In genomic region chr5:36494756-36495637, GRCh38 we compare ENCODE assay signal across 16 cellular contexts.
DNase-seq lines count a peak whose midpoint lies in the region; ATAC-seq and TF ChIP-seq lines count a peak whose summit lies in the region.
"Had no signal": no experiment of that assay in that cellular context is flagged by ENCODE, and none has a peak within 500 bp of the region (broad histone marks: within the 10 kb centered on the region; RNA-seq: fewer than 3 reads in every experiment).

No MANE protein-coding gene starts in this region.

- ATAC-seq in GM23338 (no peak), GM21825 (IDR thresholded peaks at IDR 0.05; ENCODE audit: unreplicated experiment) (no peak)
- no peak for ATAC-seq in activated CD8-positive, alpha-beta T cell treated with anti-CD3 and anti-CD28 coated beads for 36 hours
- ATAC-seq: lower lobe of right lung had no signal

- H3K27ac ChIP-seq in GM23338 (ENCODE audit: low read depth): no peak overlapping the region
- H3K27ac ChIP-seq: lower lobe of right lung had no signal

- H3K4me3 ChIP-seq in GM23338 (no peak overlapping the region), astrocyte of the cerebellum (ENCODE audit: low read depth, low read length) (no peak overlapping the region)
- H3K4me3 ChIP-seq: lower lobe of right lung had no signal

- peak overlapping the region; percentile 15; the same call in 1 of the 2 replicates for H2AFZ ChIP-seq in GM23338

- H3K36me3 ChIP-seq in GM23338 (ENCODE audit: insufficient read depth): no peaks in the 10 kb centered on the region
- H3K36me3 ChIP-seq: lower lobe of right lung had no signal

- H3K4me1 Mint-ChIP-seq in GM23338: peaks cover 11% of the 10 kb centered on the region; the same call in 2 of the 3 replicates
- H3K4me1 Mint-ChIP-seq in activated CD4-positive, alpha-beta memory T cell treated with anti-CD3 and anti-CD28 coated beads, Interleukin-2, amount 10 ng/mL, durations not matched to agents 7 days and 5 days: no peaks in the 10 kb centered on the region
- H3K4me1 Mint-ChIP-seq in activated CD8-positive, alpha-beta T cell treated with anti-CD3 and anti-CD28 coated beads for 36 hours (ENCODE audit: low read depth): no peaks in the 10 kb centered on the region
- H3K4me1 Mint-ChIP-seq: activated naive CD8-positive, alpha-beta T cell treated with anti-CD3 and anti-CD28 coated beads for 36 hours; CD4-positive, CD25-positive, alpha-beta regulatory T cell had no signal

- no peak overlapping the region for H3K4me3 Mint-ChIP-seq in GM23338
- no peak overlapping the region for H3K4me3 Mint-ChIP-seq in activated CD4-positive, alpha-beta memory T cell treated with anti-CD3 and anti-CD28 coated beads, Interleukin-2, amount 10 ng/mL, durations not matched to agents 7 days and 5 days
- H3K4me3 Mint-ChIP-seq in activated CD8-positive, alpha-beta T cell treated with anti-CD3 and anti-CD28 coated beads for 36 hours: no peak overlapping the region
- H3K4me3 Mint-ChIP-seq: activated naive CD8-positive, alpha-beta T cell treated with anti-CD3 and anti-CD28 coated beads for 36 hours; CD4-positive, CD25-positive, alpha-beta regulatory T cell; endodermal cell had no signal

- no peaks in the 10 kb centered on the region for H3K36me3 Mint-ChIP-seq in GM23338 (ENCODE audit: low read depth)
- H3K36me3 Mint-ChIP-seq in activated CD4-positive, alpha-beta memory T cell treated with anti-CD3 and anti-CD28 coated beads, Interleukin-2, amount 10 ng/mL, durations not matched to agents 7 days and 5 days (ENCODE audit: low read depth): no peaks in the 10 kb centered on the region
- no peaks in the 10 kb centered on the region for H3K36me3 Mint-ChIP-seq in activated CD8-positive, alpha-beta T cell treated with anti-CD3 and anti-CD28 coated beads for 36 hours (ENCODE audit: low read depth)
- H3K36me3 Mint-ChIP-seq: activated naive CD8-positive, alpha-beta T cell treated with anti-CD3 and anti-CD28 coated beads for 36 hours; CD4-positive, CD25-positive, alpha-beta regulatory T cell had no signal

- no peaks in the 10 kb centered on the region for H3K79me2 ChIP-seq in GM23338 (replicated peaks; ENCODE audit: insufficient read depth)

- no peak overlapping the region for H3K4me2 ChIP-seq in GM23338

- no peak overlapping the region for H3K27ac Mint-ChIP-seq in GM23338
- no peak overlapping the region for H3K27ac Mint-ChIP-seq in activated CD4-positive, alpha-beta memory T cell treated with anti-CD3 and anti-CD28 coated beads, Interleukin-2, amount 10 ng/mL, durations not matched to agents 7 days and 5 days
- H3K27ac Mint-ChIP-seq in activated CD8-positive, alpha-beta T cell treated with anti-CD3 and anti-CD28 coated beads for 36 hours: no peak overlapping the region
- H3K27ac Mint-ChIP-seq: activated naive CD8-positive, alpha-beta T cell treated with anti-CD3 and anti-CD28 coated beads for 36 hours; CD4-positive, CD25-positive, alpha-beta regulatory T cell; endodermal cell had no signal

- no peak for DNase-seq in GM23338 (ENCODE audit: low spot score)
- DNase-seq in astrocyte of the cerebellum (ENCODE audit: low read depth): peak; percentile 83
- peak; percentile 52 for DNase-seq in globus pallidus (ENCODE audit: low spot score)
- peak; percentile 43 for DNase-seq in smooth muscle cell of the brain vasculature (ENCODE audit: low read depth, low spot score)
- DNase-seq in activated CD4-positive, alpha-beta memory T cell treated with anti-CD3 and anti-CD28 coated beads, Interleukin-2, amount 10 ng/mL, durations not matched to agents 7 days and 5 days: no peak
- DNase-seq in activated CD8-positive, alpha-beta T cell treated with anti-CD3 and anti-CD28 coated beads for 36 hours: no peak
- no peak for DNase-seq in MV-4-11 (lab: John Stamatoyannopoulos, UW)
- DNase-seq: activated naive CD8-positive, alpha-beta T cell treated with anti-CD3 and anti-CD28 coated beads for 36 hours; CD4-positive, CD25-positive, alpha-beta regulatory T cell; endodermal cell; lower lobe of right lung; NCI-H1092; NCI-H510A treated with DMSO at 0.1 percent for 48 hours; stimulated activated CD4-positive, alpha-beta T cell treated with anti-CD3 and anti-CD28 coated beads, Interleukin-4, amount 100 ng/mL, for 24 hours; stimulated activated naive CD4-positive, alpha-beta T cell treated with Interleukin-2 at 50 U/mL for 16 hours had no signal

- peaks cover 2% of the 10 kb centered on the region; the same call in 1 of the 3 replicates for H3K9me3 Mint-ChIP-seq in GM23338
- no peaks in the 10 kb centered on the region for H3K9me3 Mint-ChIP-seq in activated CD4-positive, alpha-beta memory T cell treated with anti-CD3 and anti-CD28 coated beads, Interleukin-2, amount 10 ng/mL, durations not matched to agents 7 days and 5 days
- H3K9me3 Mint-ChIP-seq in activated CD8-positive, alpha-beta T cell treated with anti-CD3 and anti-CD28 coated beads for 36 hours: no peaks in the 10 kb centered on the region
- H3K9me3 Mint-ChIP-seq: activated naive CD8-positive, alpha-beta T cell treated with anti-CD3 and anti-CD28 coated beads for 36 hours; CD4-positive, CD25-positive, alpha-beta regulatory T cell; endodermal cell had no signal

- POLR2A ChIA-PET in activated CD4-positive, alpha-beta memory T cell treated with anti-CD3 and anti-CD28 coated beads, Interleukin-2, amount 10 ng/mL, durations not matched to agents 7 days and 5 days (lab: Charles Lee): no interaction called here
- POLR2A ChIA-PET in activated CD8-positive, alpha-beta T cell treated with anti-CD3 and anti-CD28 coated beads for 36 hours (lab: Charles Lee): no interaction called here

- peaks cover 4% of the 10 kb centered on the region; the same call in 1 of the 2 replicates for H3K9me2 ChIP-seq in GM23338 (ENCODE audit: insufficient read depth)

- no peaks in the 10 kb centered on the region for H3F3A ChIP-seq in GM23338 (replicated peaks; ENCODE audit: low read depth)

- intact Hi-C loops in activated CD8-positive, alpha-beta T cell treated with anti-CD3 and anti-CD28 coated beads for 36 hours (cut with micrococcal nuclease): no loop called here

- CTCF ChIA-PET in activated CD4-positive, alpha-beta memory T cell treated with anti-CD3 and anti-CD28 coated beads, Interleukin-2, amount 10 ng/mL, durations not matched to agents 7 days and 5 days (lab: Charles Lee): interaction anchor here (0.6 kb wide), 1 partner anchor 206 kb away, joined by 3 read pairs; no protein-coding TSS in a partner anchor
- CTCF ChIA-PET in activated CD8-positive, alpha-beta T cell treated with anti-CD3 and anti-CD28 coated beads for 36 hours (lab: Charles Lee): interaction anchor here (1.0 to 1.4 kb wide), 2 partner anchors 10 to 13 kb away, joined by 3 read pairs; no protein-coding TSS in a partner anchor

- H3K27me3 ChIP-seq in GM23338 (ENCODE audit: insufficient read depth): no peaks in the 10 kb centered on the region

- H4K20me1 ChIP-seq in GM23338 (replicated peaks; ENCODE audit: insufficient read depth): no peaks in the 10 kb centered on the region

- TF ChIP-seq CTCF in GM23338 (conservative IDR thresholded peaks at IDR 0.05; ENCODE audit: low read depth in 2 of 2) (no peak), astrocyte of the cerebellum (IDR thresholded peaks at IDR 0.05; ENCODE audit: low read depth, low read length, missing control alignments) (no peak)
- no peak for TF ChIP-seq CTCF in activated CD8-positive, alpha-beta T cell treated with anti-CD3 and anti-CD28 coated beads for 36 hours (IDR thresholded peaks at IDR 0.05)

- peaks cover 9% of the 10 kb centered on the region; the same call in 1 of the 2 replicates for H3K4me1 ChIP-seq in GM23338 (ENCODE audit: insufficient read depth)
- H3K4me1 ChIP-seq: lower lobe of right lung had no signal

- peaks cover 2% of the 10 kb centered on the region for H3K27me3 Mint-ChIP-seq in GM23338 (ENCODE audit: insufficient read depth, low read depth, poor library complexity)
- H3K27me3 Mint-ChIP-seq in activated CD4-positive, alpha-beta memory T cell treated with anti-CD3 and anti-CD28 coated beads, Interleukin-2, amount 10 ng/mL, durations not matched to agents 7 days and 5 days: peaks cover 6% of the 10 kb centered on the region
- H3K27me3 Mint-ChIP-seq in activated CD8-positive, alpha-beta T cell treated with anti-CD3 and anti-CD28 coated beads for 36 hours: peaks cover 8% of the 10 kb centered on the region

- in situ Hi-C loops in astrocyte of the cerebellum (cut with HindIII; ENCODE audit: low sequenced_read_pairs): no loop called here

Comparison
In these comparisons a context has a peak if more than half of its experiments do, and no peak if none do; other contexts are left out.
1. DNase-seq: peak in astrocyte of the cerebellum (single experiment), globus pallidus (single experiment) and smooth muscle cell of the brain vasculature (single experiment); none in GM23338 (single experiment), activated CD4-positive, alpha-beta memory T cell treated with anti-CD3 and anti-CD28 coated beads, Interleukin-2, amount 10 ng/mL, durations not matched to agents 7 days and 5 days (single experiment), activated CD8-positive, alpha-beta T cell treated with anti-CD3 and anti-CD28 coated beads for 36 hours (single experiment) and MV-4-11 (single experiment).